In the genomic region with DNA sequence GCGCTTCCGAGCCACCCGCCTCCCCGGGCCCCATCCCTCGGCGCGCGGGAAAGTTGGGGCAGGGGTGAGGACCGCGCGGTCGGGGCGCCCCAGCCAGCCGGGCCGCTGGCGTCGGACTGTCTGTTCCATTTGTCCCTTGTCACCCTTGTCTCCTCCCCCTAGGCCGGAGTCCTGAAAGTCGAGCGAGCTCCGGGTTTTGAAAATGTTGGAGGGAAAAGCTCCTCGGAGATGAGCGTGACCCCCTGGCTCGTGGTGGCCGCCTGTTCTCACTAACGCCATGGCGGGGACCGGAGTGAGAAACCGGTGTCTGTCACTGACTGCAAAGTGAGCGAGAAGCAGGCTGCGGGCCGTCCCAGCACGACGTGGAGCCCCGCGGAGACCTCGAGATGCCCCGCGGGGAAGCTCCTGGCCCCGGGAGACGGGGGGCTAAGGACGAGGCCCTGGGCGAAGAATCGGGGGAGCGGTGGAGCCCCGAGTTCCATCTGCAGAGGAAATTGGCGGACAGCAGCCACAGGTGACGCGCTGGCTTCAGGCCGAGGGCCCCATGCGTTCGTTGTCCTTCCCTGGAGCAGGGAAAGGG, we compare ENCODE assay signal across 8 cellular contexts. TPM values are rescaled to one million over a fixed set of nuclear protein-coding genes. Genes with fewer than 3 reads are reported as not detected.
DNase-seq lines count a peak whose midpoint lies in the region; ATAC-seq and TF ChIP-seq lines count a peak whose summit lies in the region.

No MANE protein-coding gene starts in this region.

- H3K4me3 ChIP-seq in vagina = peak overlapping the region; percentile 63 to 74

- peaks cover 67% of the 10 kb centered on the region for H3K36me3 Mint-ChIP-seq in dendritic cell treated with granulocyte-macrophage colony-stimulating factor and Interleukin-4, amounts not matched to agents 40 ng/mL and 50 ng/mL, for 4 days (ENCODE audit: low read depth)

- no peak for TF ChIP-seq POLR2A in vagina (IDR thresholded peaks at IDR 0.05)

- H3K27me3 Mint-ChIP-seq in dendritic cell treated with granulocyte-macrophage colony-stimulating factor and Interleukin-4, amounts not matched to agents 40 ng/mL and 50 ng/mL, for 4 days = no peaks in the 10 kb centered on the region

- H3K27ac Mint-ChIP-seq in dendritic cell treated with granulocyte-macrophage colony-stimulating factor and Interleukin-4, amounts not matched to agents 40 ng/mL and 50 ng/mL, for 4 days = peak overlapping the region; percentile 42

- TF ChIP-seq CTCF in vagina (IDR thresholded peaks at IDR 0.05) = no peak

- intact Hi-C loops in Right ventricle myocardium inferior (cut with DNase I) (no loop called here), cardiac septum (cut with DNase I) (no loop called here), vagina (cut with DNase I) (no loop called here)
- intact Hi-C loops in dendritic cell treated with granulocyte-macrophage colony-stimulating factor and Interleukin-4, amounts not matched to agents 40 ng/mL and 50 ng/mL, for 4 days (cut with micrococcal nuclease) = loop anchor here (5.0 kb wide), 1 partner anchor 178 kb away; the partner anchor contains the start of gene PARK7

- peak overlapping the region; percentile 82 for H3K4me3 Mint-ChIP-seq in dendritic cell treated with granulocyte-macrophage colony-stimulating factor and Interleukin-4, amounts not matched to agents 40 ng/mL and 50 ng/mL, for 4 days

- no peaks in the 10 kb centered on the region for H3K27me3 ChIP-seq in vagina

- ATAC-seq in Right ventricle myocardium inferior = peak; percentile 2
- ATAC-seq in HG02623 (IDR thresholded peaks at IDR 0.05; ENCODE audit: unreplicated experiment) = no peak
- ATAC-seq in GM21526 (IDR thresholded peaks at IDR 0.05; ENCODE audit: low FRiP score, unreplicated experiment) = no peak

- H3K36me3 ChIP-seq in vagina = peaks cover 0 to 32% of the 10 kb centered on the region in 2 donors

- H3K27ac ChIP-seq in vagina = peak overlapping the region; percentile 95

- peaks cover 11% of the 10 kb centered on the region for H3K4me1 ChIP-seq in vagina

- peaks cover 7% of the 10 kb centered on the region for H3K9me3 Mint-ChIP-seq in dendritic cell treated with granulocyte-macrophage colony-stimulating factor and Interleukin-4, amounts not matched to agents 40 ng/mL and 50 ng/mL, for 4 days

- H3K9me3 ChIP-seq in vagina = no peaks in the 10 kb centered on the region

- DNase-seq in Right ventricle myocardium inferior (ENCODE audit: missing footprints) (peak; percentile 73), cardiac septum (ENCODE audit: low spot score) (no peak), midbrain (lab: John Stamatoyannopoulos, UW) (peak; percentile 45), vagina (ENCODE audit: extremely low spot score in 2 of 2) (peak in 1 of 2 donors; percentile 89), NCI-H82 treated with DMSO at 0.1 percent for 48 hours (lab: John Stamatoyannopoulos, UW; ENCODE audit: unreplicated experiment) (no peak)

- H3K4me1 Mint-ChIP-seq in dendritic cell treated with granulocyte-macrophage colony-stimulating factor and Interleukin-4, amounts not matched to agents 40 ng/mL and 50 ng/mL, for 4 days (ENCODE audit: low read depth) = peaks cover 59% of the 10 kb centered on the region

RNA-seq across cellular contexts. Expression of gene PER3, which starts 0.5 kb away (rescaled TPM):
- total RNA-seq in Right ventricle myocardium inferior = 15.4 TPM
- 24.0 TPM for total RNA-seq in cardiac septum
- total RNA-seq in vagina = 24.6 TPM

RNA-seq across cellular contexts. Expression of gene VAMP3, which starts 13.5 kb away (rescaled TPM):
- total RNA-seq in Right ventricle myocardium inferior = 68.6 TPM
- total RNA-seq in cardiac septum = 78.1 TPM
- total RNA-seq in vagina = 59.2 TPM

Comparison
In these comparisons a context has a peak if more than half of its experiments do, and no peak if none do; other contexts are left out.
1. DNase-seq: peak in Right ventricle myocardium inferior (single experiment) and midbrain (single experiment); none in cardiac septum (single experiment) and NCI-H82 treated with DMSO at 0.1 percent for 48 hours (single experiment).